30 cellular contexts compared by ENCODE assay signal in genomic region chr10:49833162-49833561, GRCh38.
"Had no signal": no experiment of that assay in that cellular context is flagged by ENCODE, and none has a peak within 500 bp of the region (broad histone marks: within the 10 kb centered on the region; RNA-seq: fewer than 3 reads in every experiment).

No MANE protein-coding gene starts in this region.

- ATAC-seq: activated CD4-positive, CD25-positive, alpha-beta regulatory T cell treated with anti-CD3 and anti-CD28 coated beads, Interleukin-2, amount 50 U/mL, for 24 hours; activated CD8-positive, alpha-beta T cell treated with anti-CD3 and anti-CD28 coated beads for 36 hours; activated T-cell treated with anti-CD3 and anti-CD28 coated beads, Interleukin-2, amount 50 U/mL, for 4 hours; activated T-helper 17 cell treated with anti-CD3 and anti-CD28 coated beads, Interleukin-2, amount 50 U/mL, for 72 hours; body of pancreas; foreskin keratinocyte; gastrocnemius medialis; heart left ventricle; T-helper 17 cell had no signal

- H3K4me3 Mint-ChIP-seq: activated B cell treated with CpG ODN at 0.5 μM for 24 hours; activated CD8-positive, alpha-beta T cell treated with anti-CD3 and anti-CD28 coated beads for 36 hours; activated naive CD8-positive, alpha-beta T cell; activated T-cell treated with anti-CD3 and anti-CD28 coated beads, Interleukin-2, amount 50 U/mL, for 4 hours; activated T-helper 17 cell treated with anti-CD3 and anti-CD28 coated beads, Interleukin-2, amount 50 U/mL, for 72 hours; T-helper 17 cell; T-helper 2 cell treated with Interferon-gamma antibody and Interleukin-4, amounts not matched to agents 5 μg/mL and 100 μg/mL, for 36 hours had no signal

- H3K27ac Mint-ChIP-seq: activated B cell treated with CpG ODN at 0.5 μM for 24 hours; activated CD8-positive, alpha-beta T cell treated with anti-CD3 and anti-CD28 coated beads for 36 hours; activated naive CD8-positive, alpha-beta T cell; T-helper 2 cell treated with Interferon-gamma antibody and Interleukin-4, amounts not matched to agents 5 μg/mL and 100 μg/mL, for 36 hours had no signal

- H3K9me3 ChIP-seq: body of pancreas, colonic mucosa, esophagus muscularis mucosa, gastrocnemius medialis, heart left ventricle had no signal

- H3K27ac ChIP-seq: body of pancreas, colonic mucosa, esophagus muscularis mucosa, foreskin keratinocyte, gastrocnemius medialis, heart left ventricle, WERI-Rb-1 had no signal

- H3K36me3 ChIP-seq: colonic mucosa, WERI-Rb-1 had no signal

- H3K27me3 ChIP-seq: body of pancreas, colonic mucosa, esophagus muscularis mucosa, foreskin keratinocyte, gastrocnemius medialis, heart left ventricle had no signal

- H3K9me3 Mint-ChIP-seq: activated B cell treated with CpG ODN at 0.5 μM for 24 hours; activated CD8-positive, alpha-beta T cell treated with anti-CD3 and anti-CD28 coated beads for 36 hours; activated T-cell treated with anti-CD3 and anti-CD28 coated beads, Interleukin-2, amount 50 U/mL, for 4 hours; activated T-helper 17 cell treated with anti-CD3 and anti-CD28 coated beads, Interleukin-2, amount 50 U/mL, for 72 hours; T-helper 2 cell treated with Interferon-gamma antibody and Interleukin-4, amounts not matched to agents 5 μg/mL and 100 μg/mL, for 36 hours had no signal

- H3K4me3 ChIP-seq: body of pancreas, colonic mucosa, esophagus muscularis mucosa, gastrocnemius medialis, heart left ventricle had no signal

- H3K27me3 Mint-ChIP-seq: activated B cell treated with CpG ODN at 0.5 μM for 24 hours; activated CD8-positive, alpha-beta T cell treated with anti-CD3 and anti-CD28 coated beads for 36 hours; activated naive CD8-positive, alpha-beta T cell; activated T-helper 17 cell treated with anti-CD3 and anti-CD28 coated beads, Interleukin-2, amount 50 U/mL, for 72 hours; T-helper 17 cell had no signal

- DNase-seq: activated B cell treated with CpG ODN at 0.5 μM for 24 hours; activated CD4-positive, alpha-beta T cell treated with anti-CD3 and anti-CD28 coated beads for 48 hours; activated CD4-positive, alpha-beta T cell treated with anti-CD3 and anti-CD28 coated beads, Interleukin-2, amount 50 U/mL, for 1 hour; activated CD4-positive, alpha-beta T cell treated with anti-CD3 and anti-CD28 coated beads, Interleukin-2, amount 50 U/mL, for 48 hours; activated CD8-positive, alpha-beta memory T cell treated with anti-CD3 and anti-CD28 coated beads for 24 hours; activated CD8-positive, alpha-beta T cell treated with anti-CD3 and anti-CD28 coated beads for 36 hours; activated effector memory CD4-positive, alpha-beta T cell treated with Interleukin-2 at 50 U/mL for 16 hours; activated gamma-delta T cell treated with Interleukin-2 at 50 U/mL for 16 hours; activated naive CD4-positive, alpha-beta T cell treated with anti-CD3 and anti-CD28 coated beads, Interleukin-2, amount 50 U/mL, for 16 hours; activated naive CD4-positive, alpha-beta T cell treated with Interleukin-2 at 50 U/mL for 16 hours; activated T-cell treated with anti-CD3 and anti-CD28 coated beads, Interleukin-2, amount 50 U/mL, for 4 hours; amygdala; aorta; body of pancreas; caudate nucleus; colonic mucosa; effector memory CD4-positive, alpha-beta T cell; erythroblast; foreskin keratinocyte; gastrocnemius medialis; glutamatergic neuron; heart left ventricle; T-helper 17 cell; T1000; WERI-Rb-1 had no signal

- H3K4me1 Mint-ChIP-seq: activated B cell treated with CpG ODN at 0.5 μM for 24 hours; activated T-helper 17 cell treated with anti-CD3 and anti-CD28 coated beads, Interleukin-2, amount 50 U/mL, for 72 hours had no signal

- H3K4me1 ChIP-seq: body of pancreas, colonic mucosa, esophagus muscularis mucosa, gastrocnemius medialis, heart left ventricle had no signal
